ENCODE assay signal across 24 cellular contexts in genomic region chr17:67316776-67317175, GRCh38.
"Had no signal": no experiment of that assay in that cellular context is flagged by ENCODE, and none has a peak within 500 bp of the region (broad histone marks: within the 10 kb centered on the region; RNA-seq: fewer than 3 reads in every experiment).

No MANE protein-coding gene starts in this region.

- H3K27ac Mint-ChIP-seq: dendritic cell treated with granulocyte-macrophage colony-stimulating factor and Interleukin-4, amounts not matched to agents 40 ng/mL and 50 ng/mL, for 4 days; effector memory CD8-positive, alpha-beta T cell; endodermal cell had no signal

- H3K36me3 ChIP-seq: colonic mucosa, esophagus muscularis mucosa, esophagus squamous epithelium, gastrocnemius medialis, gastroesophageal sphincter, heart left ventricle, heart right ventricle had no signal

- H3K27me3 ChIP-seq: colonic mucosa, esophagus muscularis mucosa, gastrocnemius medialis, gastroesophageal sphincter, heart left ventricle, heart right ventricle had no signal

- DNase-seq: colonic mucosa; cortex of kidney; dermis blood vessel endothelial cell; dorsolateral prefrontal cortex; effector CD4-positive, alpha-beta T cell; effector CD8-positive, alpha-beta T cell; effector memory CD4-positive, alpha-beta T cell; effector memory CD8-positive, alpha-beta T cell; endodermal cell; erythroblast; esophagus squamous epithelium; foreskin fibroblast; foreskin melanocyte; gastrocnemius medialis; glutamatergic neuron; head of caudate nucleus; heart left ventricle; heart right ventricle had no signal

- H3K4me3 Mint-ChIP-seq: dendritic cell treated with granulocyte-macrophage colony-stimulating factor and Interleukin-4, amounts not matched to agents 40 ng/mL and 50 ng/mL, for 4 days; effector memory CD8-positive, alpha-beta T cell; endodermal cell had no signal

- H3K9me3 ChIP-seq: colonic mucosa, esophagus muscularis mucosa, esophagus squamous epithelium, gastrocnemius medialis, gastroesophageal sphincter, heart left ventricle, heart right ventricle had no signal

- H3K9me3 Mint-ChIP-seq: dendritic cell treated with granulocyte-macrophage colony-stimulating factor and Interleukin-4, amounts not matched to agents 40 ng/mL and 50 ng/mL, for 4 days; effector memory CD8-positive, alpha-beta T cell; endodermal cell had no signal

- H3K4me1 ChIP-seq: colonic mucosa, esophagus muscularis mucosa, esophagus squamous epithelium, gastrocnemius medialis, gastroesophageal sphincter had no signal

- ATAC-seq: effector memory CD8-positive, alpha-beta T cell; esophagus mucosa; gastrocnemius medialis; gastroesophageal sphincter; heart left ventricle; heart right ventricle had no signal

- H3K27ac ChIP-seq: colonic mucosa, coronary artery, dorsolateral prefrontal cortex, epithelial cell of prostate, esophagus muscularis mucosa, esophagus squamous epithelium, gastrocnemius medialis, gastroesophageal sphincter, heart left ventricle, heart right ventricle had no signal

- H3K27me3 Mint-ChIP-seq: dendritic cell treated with granulocyte-macrophage colony-stimulating factor and Interleukin-4, amounts not matched to agents 40 ng/mL and 50 ng/mL, for 4 days; effector memory CD8-positive, alpha-beta T cell had no signal

- H3K4me3 ChIP-seq: colonic mucosa, coronary artery, dorsolateral prefrontal cortex, esophagus muscularis mucosa, esophagus squamous epithelium, gastrocnemius medialis, gastroesophageal sphincter, heart left ventricle, heart right ventricle had no signal
